ENCODE assay signal across 16 cellular contexts in genomic region chr2:65479528-65479927, GRCh38. TPM values are rescaled to one million over a fixed set of nuclear protein-coding genes. Genes with fewer than 3 reads are reported as not detected.
DNase-seq lines count a peak whose midpoint lies in the region; ATAC-seq and TF ChIP-seq lines count a peak whose summit lies in the region.
"Had no signal": no experiment of that assay in that cellular context is flagged by ENCODE, and none has a peak within 500 bp of the region (broad histone marks: within the 10 kb centered on the region; RNA-seq: fewer than 3 reads in every experiment).

No MANE protein-coding gene starts in this region.

- H3K4me3 ChIP-seq in IMR-90 (ENCODE audit: insufficient read depth, low read depth, low read length) (no peak overlapping the region), left ventricle myocardium inferior (no peak overlapping the region), mesodermal cell (ENCODE audit: extremely low read depth, insufficient read depth, low read length, poor library complexity, severe bottlenecking) (no peak overlapping the region)

- in situ Hi-C loops in IMR-90 (cut with MboI; ENCODE audit: low sequenced_read_pairs), result no loop called here

- H2BK5ac ChIP-seq in IMR-90 (ENCODE audit: low read depth, low read length, poor library complexity, severe bottlenecking), result no peak overlapping the region

- H2AFZ ChIP-seq in IMR-90 (replicated peaks; ENCODE audit: low read length, poor library complexity), result peak overlapping the region; percentile 32

- no peaks in the 10 kb centered on the region for H4K20me1 ChIP-seq in IMR-90 (ENCODE audit: insufficient read depth, low read length)

- no TSS peak for BruUV-seq in IMR-90 (replicated peaks; lab: Mats Ljungman, UMichigan)

- H2BK15ac ChIP-seq in IMR-90 (ENCODE audit: low read depth, low read length), result no peak overlapping the region

- H3K27me3 ChIP-seq in IMR-90 (ENCODE audit: control insufficient read depth, insufficient read depth, low read length), result no peaks in the 10 kb centered on the region; the same call in none of the 2 replicates
- H3K27me3 ChIP-seq in left ventricle myocardium inferior (ENCODE audit: low read depth), result peaks cover 2% of the 10 kb centered on the region

- peak; percentile 14 for DNase-seq in ELF-1 (ENCODE audit: low read depth, low spot score)
- no peak for DNase-seq in IMR-90
- DNase-seq in left ventricle myocardium inferior, result peak; percentile 51
- DNase-seq in amygdala (lab: John Stamatoyannopoulos, UW), result no peak
- DNase-seq: COR-L47, EL, NCI-H1436, NCI-H2081 treated with DMSO at 0.1 percent for 48 hours, NCI-H510A treated with DMSO at 0.1 percent for 48 hours, NCI-H82, PC-3 had no signal

- no peak for ATAC-seq in IMR-90 (ENCODE audit: low read depth)
- ATAC-seq in activated CD4-positive, CD25-positive, alpha-beta regulatory T cell treated with anti-CD3 and anti-CD28 coated beads, Interleukin-2, amount 50 U/mL, for 24 hours, result no peak
- ATAC-seq in GM18909 (IDR thresholded peaks at IDR 0.05; ENCODE audit: poor library complexity, unreplicated experiment), result no peak
- ATAC-seq: HCT116, PC-3 had no signal

- H3K9ac ChIP-seq in IMR-90 (ENCODE audit: low read depth, low read length), result no peak overlapping the region
- H3K9ac ChIP-seq: KMS-11 had no signal

- TF ChIP-seq CTCF in IMR-90 (conservative IDR thresholded peaks at IDR 0.05; ENCODE audit: low read depth, low read length), result no peak
- TF ChIP-seq CTCF in left ventricle myocardium inferior (IDR thresholded peaks at IDR 0.05; ENCODE audit: borderline replicate concordance), result no peak

- H3K4me1 ChIP-seq in IMR-90 (ENCODE audit: control insufficient read depth, insufficient read depth, low read length), result no peaks in the 10 kb centered on the region
- peaks cover 25% of the 10 kb centered on the region for H3K4me1 ChIP-seq in left ventricle myocardium inferior
- peaks cover 20% of the 10 kb centered on the region for H3K4me1 ChIP-seq in mesodermal cell (ENCODE audit: control insufficient read depth, insufficient read depth, low read length, poor library complexity, severe bottlenecking)

- H3K36me3 ChIP-seq in IMR-90 (ENCODE audit: control insufficient read depth, insufficient read depth, low read length), result no peaks in the 10 kb centered on the region
- H3K36me3 ChIP-seq in left ventricle myocardium inferior, result no peaks in the 10 kb centered on the region
- no peaks in the 10 kb centered on the region for H3K36me3 ChIP-seq in mesodermal cell (ENCODE audit: control insufficient read depth, insufficient read depth, low read length)

- H3K23ac ChIP-seq in IMR-90 (ENCODE audit: low read depth, low read length), result no peak overlapping the region

- no peak overlapping the region for H4K8ac ChIP-seq in IMR-90 (ENCODE audit: low read depth in 2 of 2, low read length in 2 of 2)

- no peak overlapping the region for H3K56ac ChIP-seq in IMR-90 (ENCODE audit: extremely low read depth, insufficient read depth, low read length)

- no peak overlapping the region for H3K4me2 ChIP-seq in IMR-90 (ENCODE audit: low read depth, low read length)
- H3K4me2 ChIP-seq: KMS-11 had no signal

- no peak overlapping the region for H4K91ac ChIP-seq in IMR-90 (ENCODE audit: insufficient read depth, low read depth, low read length)

- no peaks in the 10 kb centered on the region for H3K79me1 ChIP-seq in IMR-90 (ENCODE audit: low read depth in 1 of 2, low read length in 2 of 2)

- POLR2A ChIA-PET in IMR-90 (lab: Charles Lee; ENCODE audit: unreplicated experiment), result no interaction called here

- dilution Hi-C loops in IMR-90 (cut with HindIII; ENCODE audit: low sequenced_read_pairs, unreplicated experiment), result no loop called here

- TF ChIP-seq RAD21 in IMR-90 (IDR thresholded peaks at IDR 0.05; ENCODE audit: low read length), result no peak

- H3K18ac ChIP-seq in IMR-90 (ENCODE audit: low read depth, low read length), result no peak overlapping the region

- WGBS in IMR-90 (ENCODE audit: extremely low coverage in 2 of 2, insufficient read length in 1 of 2), 2 experiments, result 69% methylated on average over 5 of the region's 12 CpGs; no CpG with 5 or more reads in 1 of the 2 experiments
- 75 to 91% methylated on average over 7 of the region's 12 CpGs for WGBS in mesodermal cell (ENCODE audit: insufficient coverage in 2 of 2), 2 experiments

- no peak overlapping the region for H2BK20ac ChIP-seq in IMR-90 (ENCODE audit: low read depth, low read length)

- no peak overlapping the region for H4K5ac ChIP-seq in IMR-90 (ENCODE audit: low read depth, low read length)

- CTCF ChIA-PET in IMR-90 (lab: Yijun Ruan, JAX), result no interaction called here

- H2AK9ac ChIP-seq in IMR-90 (replicated peaks; ENCODE audit: low read depth, low read length, poor library complexity), result no peak overlapping the region

- no peak overlapping the region for H2AK5ac ChIP-seq in IMR-90 (ENCODE audit: low read depth, low read length)

- H3K14ac ChIP-seq in IMR-90 (replicated peaks; ENCODE audit: low read depth, low read length), result no peak overlapping the region

- no peak overlapping the region for H3K27ac ChIP-seq in IMR-90 (ENCODE audit: insufficient read depth, low read length)
- H3K27ac ChIP-seq in left ventricle myocardium inferior (replicated peaks), result peak overlapping the region; percentile 72
- H3K27ac ChIP-seq in mesodermal cell (ENCODE audit: low read depth, low read length, severe bottlenecking), result peak overlapping the region; percentile 41
- H3K27ac ChIP-seq: KMS-11 had no signal

- H3K4ac ChIP-seq in IMR-90 (ENCODE audit: low read depth, low read length), result no peak overlapping the region

- H3K9me1 ChIP-seq in IMR-90 (ENCODE audit: insufficient read depth, low read length), result no peaks in the 10 kb centered on the region

- no peak for TF ChIP-seq POLR2A in IMR-90 (IDR thresholded peaks at IDR 0.05; ENCODE audit: low read depth, low read length)

- intact Hi-C loops in IMR-90 (cut with micrococcal nuclease), result no loop called here
- intact Hi-C loops in left ventricle myocardium inferior (cut with micrococcal nuclease), result no loop called here

- H2BK120ac ChIP-seq in IMR-90 (ENCODE audit: low read depth, low read length), result no peak overlapping the region

- H3K9me3 ChIP-seq in IMR-90 (ENCODE audit: control insufficient read depth, insufficient read depth, low read length) (peaks cover 6% of the 10 kb centered on the region), left ventricle myocardium inferior (replicated peaks) (peaks cover 19% of the 10 kb centered on the region), mesodermal cell (ENCODE audit: control insufficient read depth, low read length) (peaks cover 14% of the 10 kb centered on the region)

TF ChIP-seq in IMR-90, 13 proteins besides CTCF, POLR2A, EP300 and RAD21:
- TF ChIP-seq SMC3 (IDR thresholded peaks at IDR 0.05; ENCODE audit: low read depth, low read length) (no peak), RCOR1 (IDR thresholded peaks at IDR 0.05; ENCODE audit: insufficient replicate concordance, low read length) (no peak), USF2 (IDR thresholded peaks at IDR 0.05; ENCODE audit: low read depth, low read length) (no peak), CHD1 (IDR thresholded peaks at IDR 0.05; ENCODE audit: low read depth, low read length) (no peak), NFE2L2 (IDR thresholded peaks at IDR 0.05; ENCODE audit: low read depth, low read length) (no peak), MAZ (IDR thresholded peaks at IDR 0.05; ENCODE audit: borderline replicate concordance, low read depth, low read length) (no peak), MXI1 (IDR thresholded peaks at IDR 0.05; ENCODE audit: borderline replicate concordance, low read depth, low read length) (no peak), MAFK (IDR thresholded peaks at IDR 0.05; ENCODE audit: low read depth, low read length) (no peak), ELK1 (IDR thresholded peaks at IDR 0.05; ENCODE audit: borderline replicate concordance, low read depth, low read length) (no peak), BHLHE40 (IDR thresholded peaks at IDR 0.05; ENCODE audit: low read depth, low read length) (no peak), FOS (IDR thresholded peaks at IDR 0.05; ENCODE audit: low read depth, low read length) (no peak), RFX5 (IDR thresholded peaks at IDR 0.05; ENCODE audit: low read depth, low read length) (no peak), CEBPB (IDR thresholded peaks at IDR 0.05; ENCODE audit: low read depth, low read length) (no peak)

RNA-seq across cellular contexts. Expression of gene SPRED2, which starts 47.1 kb away (rescaled TPM):
- total RNA-seq in IMR-90 (2012; rRNA removed) (4.7 and 4.8 TPM in 2 replicates), left ventricle myocardium inferior (18.9 TPM)
- polyA plus RNA-seq in IMR-90 (2012; rRNA removed), result 18.7 and 19.1 TPM in 2 replicates
- 12.6 and 28.8 TPM in 2 replicates for polyA plus RNA-seq in IMR-90 (2012; cell fraction: cytosol; rRNA removed)
- 23.1 and 31.2 TPM in 2 replicates for polyA plus RNA-seq in IMR-90 (2012; cell fraction: nucleus; rRNA removed; ENCODE audit: low replicate concordance)
- polyA plus RNA-seq in mesodermal cell (2013, experiment 1 of 2), result 76.9 TPM
- polyA plus RNA-seq in mesodermal cell (2013, experiment 2 of 2), result 65.3 TPM

Comparison
In these comparisons a context has a peak if more than half of its experiments do, and no peak if none do; other contexts are left out.
1. DNase-seq: peak in ELF-1 (single experiment) and left ventricle myocardium inferior (single experiment); none in IMR-90 (single experiment) and amygdala (0 of 56).